8 cellular contexts compared by ENCODE assay signal in the genomic region with DNA sequence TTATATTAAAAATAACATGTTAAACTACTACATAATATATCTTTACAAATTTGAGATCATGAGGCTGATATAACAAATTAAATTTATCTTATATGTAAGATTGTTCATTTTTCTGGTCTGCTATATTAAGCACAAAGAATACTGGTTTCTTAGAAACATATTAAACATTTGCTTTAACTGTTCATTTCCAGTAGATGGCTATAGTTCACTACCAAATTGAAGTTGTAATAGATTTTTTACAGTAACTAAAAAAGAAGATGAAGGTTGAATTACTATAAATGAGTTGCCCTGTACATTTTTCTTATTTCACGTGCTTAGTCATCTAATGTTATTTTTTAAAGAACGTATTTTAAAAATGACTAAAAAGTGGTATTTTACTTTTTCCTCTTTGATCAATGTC. TPM values are rescaled to one million over a fixed set of nuclear protein-coding genes. Genes with fewer than 3 reads are reported as not detected.
DNase-seq lines count a peak whose midpoint lies in the region; ATAC-seq and TF ChIP-seq lines count a peak whose summit lies in the region.
"Had no signal": no experiment of that assay in that cellular context is flagged by ENCODE, and none has a peak within 500 bp of the region (broad histone marks: within the 10 kb centered on the region; RNA-seq: fewer than 3 reads in every experiment).

No MANE protein-coding gene starts in this region.

- peaks cover 6% of the 10 kb centered on the region for H3K27me3 ChIP-seq in neural cell (ENCODE audit: insufficient read depth, low read depth, low read length)

- DNase-seq in GM03348 (ENCODE audit: low spot score) (peak; percentile 15), NCI-H1417 treated with DMSO at 0.1 percent for 48 hours (lab: John Stamatoyannopoulos, UW) (peak; percentile 73), amniotic epithelial cell (ENCODE audit: low read depth) (peak; percentile 34)
- no peak for DNase-seq in activated CD8-positive, alpha-beta memory T cell treated with anti-CD3 and anti-CD28 coated beads, Interleukin-2, amount 10 ng/mL, durations not matched to agents 7 days and 5 days
- DNase-seq: aorta had no signal

- no peak for ATAC-seq in GM21825 (IDR thresholded peaks at IDR 0.05; ENCODE audit: unreplicated experiment)
- no peak for ATAC-seq in HG03095 (IDR thresholded peaks at IDR 0.05; ENCODE audit: unreplicated experiment)
- ATAC-seq in activated CD8-positive, alpha-beta memory T cell treated with anti-CD3 and anti-CD28 coated beads, Interleukin-2, amount 10 ng/mL, durations not matched to agents 7 days and 5 days, result no peak

- no peaks in the 10 kb centered on the region for H3K27me3 Mint-ChIP-seq in activated CD8-positive, alpha-beta memory T cell treated with anti-CD3 and anti-CD28 coated beads, Interleukin-2, amount 10 ng/mL, durations not matched to agents 7 days and 5 days

- H3K79me2 ChIP-seq in neural cell (replicated peaks; ENCODE audit: insufficient read depth, low read length), result no peaks in the 10 kb centered on the region

- no peaks in the 10 kb centered on the region for H3K9me2 ChIP-seq in neural cell (ENCODE audit: insufficient read depth, low read length)

- no peak for TF ChIP-seq EP300 in neural cell (conservative IDR thresholded peaks at IDR 0.05; ENCODE audit: poor library complexity, severe bottlenecking)

- peaks cover 1% of the 10 kb centered on the region for H3K36me3 Mint-ChIP-seq in activated CD8-positive, alpha-beta memory T cell treated with anti-CD3 and anti-CD28 coated beads, Interleukin-2, amount 10 ng/mL, durations not matched to agents 7 days and 5 days

- peak; percentile 81 for TF ChIP-seq RAD21 in neural cell (conservative IDR thresholded peaks at IDR 0.05)

- no peaks in the 10 kb centered on the region for H4K20me1 ChIP-seq in neural cell (ENCODE audit: insufficient read depth)

- no peak overlapping the region for H3K4me2 ChIP-seq in neural cell (ENCODE audit: low read length)

- H3K27ac Mint-ChIP-seq in activated CD8-positive, alpha-beta memory T cell treated with anti-CD3 and anti-CD28 coated beads, Interleukin-2, amount 10 ng/mL, durations not matched to agents 7 days and 5 days, result no peak overlapping the region

- no peaks in the 10 kb centered on the region for H3K36me3 ChIP-seq in neural cell (ENCODE audit: insufficient read depth, low read length)

- TF ChIP-seq CTCF in neural cell (IDR thresholded peaks at IDR 0.05; ENCODE audit: poor library complexity, severe bottlenecking), result peak; percentile 70

- CTCF ChIA-PET in activated CD8-positive, alpha-beta memory T cell treated with anti-CD3 and anti-CD28 coated beads, Interleukin-2, amount 10 ng/mL, durations not matched to agents 7 days and 5 days (lab: Charles Lee), result interaction anchor here (1.9 kb wide), 1 partner anchor 825 kb away, joined by 7 read pairs; no protein-coding TSS in a partner anchor

- H3K4me1 Mint-ChIP-seq in activated CD8-positive, alpha-beta memory T cell treated with anti-CD3 and anti-CD28 coated beads, Interleukin-2, amount 10 ng/mL, durations not matched to agents 7 days and 5 days, result peaks cover 4% of the 10 kb centered on the region

- no peaks in the 10 kb centered on the region for H3K9me3 ChIP-seq in neural cell (ENCODE audit: low read length)

- no peak overlapping the region for H3K27ac ChIP-seq in neural cell (ENCODE audit: low read length)

- H3K4me3 Mint-ChIP-seq in activated CD8-positive, alpha-beta memory T cell treated with anti-CD3 and anti-CD28 coated beads, Interleukin-2, amount 10 ng/mL, durations not matched to agents 7 days and 5 days, result no peak overlapping the region

- H3F3A ChIP-seq in neural cell (ENCODE audit: insufficient read depth, low read length, poor library complexity, severe bottlenecking), result no peaks in the 10 kb centered on the region

- no peaks in the 10 kb centered on the region for H3K9me3 Mint-ChIP-seq in activated CD8-positive, alpha-beta memory T cell treated with anti-CD3 and anti-CD28 coated beads, Interleukin-2, amount 10 ng/mL, durations not matched to agents 7 days and 5 days (ENCODE audit: low read depth)

- no peak overlapping the region for H3K9ac ChIP-seq in neural cell (ENCODE audit: low read length)

- H2AFZ ChIP-seq in neural cell (ENCODE audit: low read depth, low read length), result no peak overlapping the region

- H3K4me3 ChIP-seq in neural cell (ENCODE audit: low read length), result no peak overlapping the region

TF ChIP-seq in neural cell, 6 proteins besides CTCF, POLR2A, EP300 and RAD21:
- peak; percentile 78 for TF ChIP-seq SMC3 (conservative IDR thresholded peaks at IDR 0.05; ENCODE audit: poor library complexity)
- TF ChIP-seq, protein P1, sequence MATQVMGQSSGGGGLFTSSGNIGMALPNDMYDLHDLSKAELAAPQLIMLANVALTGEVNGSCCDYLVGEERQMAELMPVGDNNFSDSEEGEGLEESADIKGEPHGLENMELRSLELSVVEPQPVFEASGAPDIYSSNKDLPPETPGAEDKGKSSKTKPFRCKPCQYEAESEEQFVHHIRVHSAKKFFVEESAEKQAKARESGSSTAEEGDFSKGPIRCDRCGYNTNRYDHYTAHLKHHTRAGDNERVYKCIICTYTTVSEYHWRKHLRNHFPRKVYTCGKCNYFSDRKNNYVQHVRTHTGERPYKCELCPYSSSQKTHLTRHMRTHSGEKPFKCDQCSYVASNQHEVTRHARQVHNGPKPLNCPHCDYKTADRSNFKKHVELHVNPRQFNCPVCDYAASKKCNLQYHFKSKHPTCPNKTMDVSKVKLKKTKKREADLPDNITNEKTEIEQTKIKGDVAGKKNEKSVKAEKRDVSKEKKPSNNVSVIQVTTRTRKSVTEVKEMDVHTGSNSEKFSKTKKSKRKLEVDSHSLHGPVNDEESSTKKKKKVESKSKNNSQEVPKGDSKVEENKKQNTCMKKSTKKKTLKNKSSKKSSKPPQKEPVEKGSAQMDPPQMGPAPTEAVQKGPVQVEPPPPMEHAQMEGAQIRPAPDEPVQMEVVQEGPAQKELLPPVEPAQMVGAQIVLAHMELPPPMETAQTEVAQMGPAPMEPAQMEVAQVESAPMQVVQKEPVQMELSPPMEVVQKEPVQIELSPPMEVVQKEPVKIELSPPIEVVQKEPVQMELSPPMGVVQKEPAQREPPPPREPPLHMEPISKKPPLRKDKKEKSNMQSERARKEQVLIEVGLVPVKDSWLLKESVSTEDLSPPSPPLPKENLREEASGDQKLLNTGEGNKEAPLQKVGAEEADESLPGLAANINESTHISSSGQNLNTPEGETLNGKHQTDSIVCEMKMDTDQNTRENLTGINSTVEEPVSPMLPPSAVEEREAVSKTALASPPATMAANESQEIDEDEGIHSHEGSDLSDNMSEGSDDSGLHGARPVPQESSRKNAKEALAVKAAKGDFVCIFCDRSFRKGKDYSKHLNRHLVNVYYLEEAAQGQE (IDR thresholded peaks at IDR 0.05; ENCODE audit: borderline replicate concordance), result no peak
TF ChIP-seq in neural cell: peak in this region for 1.

RNA-seq across cellular contexts. Expression of gene ZNF407, which starts 57.0 kb away (rescaled TPM):
- 2.9 and 3.8 TPM in 2 replicates for polyA plus RNA-seq in neural cell
- 34.1 and 40.5 TPM in 2 replicates for polyA minus RNA-seq in neural cell
- total RNA-seq in activated CD8-positive, alpha-beta memory T cell treated with anti-CD3 and anti-CD28 coated beads, Interleukin-2, amount 10 ng/mL, durations not matched to agents 7 days and 5 days, result 10 to 100 TPM; 12.9 to 16.6 TPM
